In genomic region chr2:47666332-47666731, GRCh38 we compare ENCODE assay signal across 25 cellular contexts.
"Had no signal": no experiment of that assay in that cellular context is flagged by ENCODE, and none has a peak within 500 bp of the region (broad histone marks: within the 10 kb centered on the region; RNA-seq: fewer than 3 reads in every experiment).

No MANE protein-coding gene starts in this region.

- H3K27ac ChIP-seq: brain microvascular endothelial cell, coronary artery, dorsolateral prefrontal cortex, esophagus muscularis mucosa, foreskin keratinocyte, gastrocnemius medialis, heart left ventricle, VCaP had no signal

- H3K4me1 ChIP-seq: esophagus muscularis mucosa, foreskin keratinocyte, gastrocnemius medialis, heart left ventricle had no signal

- DNase-seq: activated CD4-positive, alpha-beta T cell treated with anti-CD3 and anti-CD28 coated beads for 1 hour; activated CD4-positive, alpha-beta T cell treated with anti-CD3 and anti-CD28 coated beads for 4 hours; activated CD4-positive, alpha-beta T cell treated with anti-CD3 and anti-CD28 coated beads, Interleukin-2, amount 10 ng/mL, durations not matched to agents 7 days and 5 days; activated CD4-positive, alpha-beta T cell treated with anti-CD3 and anti-CD28 coated beads, Interleukin-2, amount 50 U/mL, for 4 hours; activated CD8-positive, alpha-beta memory T cell treated with anti-CD3 and anti-CD28 coated beads for 24 hours; activated CD8-positive, alpha-beta T cell treated with anti-CD3 and anti-CD28 coated beads for 36 hours; activated effector memory CD4-positive, alpha-beta T cell treated with Interleukin-2 at 50 U/mL for 16 hours; activated gamma-delta T cell treated with Interleukin-2 at 50 U/mL for 16 hours; activated naive CD4-positive, alpha-beta T cell treated with anti-CD3 and anti-CD28 coated beads, Interleukin-2, amount 50 U/mL, for 16 hours; activated naive CD4-positive, alpha-beta T cell treated with Interleukin-2 at 50 U/mL for 16 hours; activated T-cell treated with anti-CD3 and anti-CD28 coated beads, Interleukin-2, amount 50 U/mL, for 4 hours; amniotic stem cell; anterior cingulate cortex; brain microvascular endothelial cell; dorsolateral prefrontal cortex; effector memory CD4-positive, alpha-beta T cell; erythroblast; foreskin keratinocyte; gastrocnemius medialis; glutamatergic neuron; heart left ventricle; T-helper 2 cell had no signal

- H3K36me3 ChIP-seq: brain microvascular endothelial cell, esophagus muscularis mucosa, gastrocnemius medialis, heart left ventricle had no signal

- H3K4me3 ChIP-seq: coronary artery, dorsolateral prefrontal cortex, esophagus muscularis mucosa, gastrocnemius medialis, heart left ventricle had no signal

- H3K27me3 ChIP-seq: brain microvascular endothelial cell, dorsolateral prefrontal cortex, esophagus muscularis mucosa, gastrocnemius medialis, heart left ventricle had no signal

- H3K9me3 ChIP-seq: esophagus muscularis mucosa, gastrocnemius medialis, heart left ventricle had no signal
